Comparison of ENCODE assay signal across 13 cellular contexts in the genomic region with DNA sequence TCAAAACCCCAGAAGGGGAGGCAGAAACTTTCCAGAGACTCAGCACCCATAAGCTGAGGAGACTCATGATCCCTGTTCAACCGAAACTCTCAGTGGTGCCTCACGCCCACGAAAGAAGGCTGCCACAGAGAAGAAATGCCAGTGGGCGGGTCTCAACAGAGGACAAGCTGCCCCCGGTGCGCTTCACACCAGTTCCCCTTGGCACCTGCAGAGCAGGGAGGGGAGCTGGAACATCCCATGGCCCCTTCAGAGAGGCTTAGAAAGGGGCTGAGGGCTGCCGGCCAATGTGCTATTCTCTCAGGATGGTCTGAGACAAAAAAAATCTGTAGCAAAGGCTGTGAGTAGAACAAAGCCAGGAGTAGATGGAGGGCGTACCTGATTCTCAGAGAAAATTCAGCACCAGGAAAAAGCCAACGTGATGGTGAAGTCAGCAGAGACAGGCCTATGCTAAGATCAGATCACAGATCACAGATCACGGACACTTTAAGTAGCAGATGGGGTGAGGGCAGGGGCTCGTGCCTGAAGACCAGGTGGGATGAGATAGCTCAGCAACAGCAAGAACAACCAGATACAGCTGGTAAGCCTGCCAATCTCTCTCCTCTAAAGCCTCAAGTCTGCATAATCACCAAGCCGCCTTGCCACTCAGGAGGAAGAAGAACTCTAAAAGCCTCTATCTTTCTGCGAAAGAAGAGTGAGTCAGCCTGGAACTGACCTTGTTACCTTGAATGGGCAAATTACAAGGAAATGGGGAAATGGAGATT.
"Had no signal": no experiment of that assay in that cellular context is flagged by ENCODE, and none has a peak within 500 bp of the region (broad histone marks: within the 10 kb centered on the region; RNA-seq: fewer than 3 reads in every experiment).

No MANE protein-coding gene starts in this region.

- H3K36me3 Mint-ChIP-seq: activated CD4-positive, alpha-beta memory T cell treated with anti-CD3 and anti-CD28 coated beads for 36 hours; activated naive CD8-positive, alpha-beta T cell treated with anti-CD3 and anti-CD28 coated beads, Interleukin-2, amount 10 ng/mL, durations not matched to agents 7 days and 5 days; immature natural killer cell had no signal

- H3K27ac ChIP-seq: esophagus squamous epithelium, right lobe of liver, upper lobe of left lung had no signal

- H3K4me3 Mint-ChIP-seq: activated CD4-positive, alpha-beta memory T cell treated with anti-CD3 and anti-CD28 coated beads for 36 hours; activated naive CD8-positive, alpha-beta T cell treated with anti-CD3 and anti-CD28 coated beads, Interleukin-2, amount 10 ng/mL, durations not matched to agents 7 days and 5 days; immature natural killer cell; nephron; stimulated activated naive CD8-positive, alpha-beta T cell treated with anti-CD3 and anti-CD28 coated beads, Interleukin-15, amount 100 ng/mL, for 72 hours had no signal

- H3K27ac Mint-ChIP-seq: activated CD4-positive, alpha-beta memory T cell treated with anti-CD3 and anti-CD28 coated beads for 36 hours; activated naive CD8-positive, alpha-beta T cell treated with anti-CD3 and anti-CD28 coated beads, Interleukin-2, amount 10 ng/mL, durations not matched to agents 7 days and 5 days; immature natural killer cell; nephron; stimulated activated naive CD8-positive, alpha-beta T cell treated with anti-CD3 and anti-CD28 coated beads, Interleukin-15, amount 100 ng/mL, for 72 hours had no signal

- H3K4me1 ChIP-seq: esophagus squamous epithelium, right lobe of liver, upper lobe of left lung had no signal

- DNase-seq: activated CD4-positive, alpha-beta memory T cell treated with anti-CD3 and anti-CD28 coated beads for 36 hours; activated CD4-positive, alpha-beta T cell treated with anti-CD3 and anti-CD28 coated beads for 1 hour; activated CD8-positive, alpha-beta memory T cell treated with anti-CD3 and anti-CD28 coated beads, Interleukin-2, amount 50 U/mL, for 4 hours; activated naive CD8-positive, alpha-beta T cell treated with anti-CD3 and anti-CD28 coated beads, Interleukin-2, amount 10 ng/mL, durations not matched to agents 7 days and 5 days; cortex of kidney; effector CD4-positive, alpha-beta T cell; esophagus squamous epithelium; immature natural killer cell; right lobe of liver; stimulated activated naive CD8-positive, alpha-beta T cell treated with anti-CD3 and anti-CD28 coated beads, Interleukin-15, amount 100 ng/mL, for 72 hours; T-helper 9 cell had no signal

- H3K36me3 ChIP-seq: esophagus squamous epithelium, right lobe of liver, upper lobe of left lung had no signal

- ATAC-seq: stimulated activated naive CD8-positive, alpha-beta T cell treated with anti-CD3 and anti-CD28 coated beads, Interleukin-15, amount 100 ng/mL, for 72 hours had no signal

- H3K27me3 ChIP-seq: esophagus squamous epithelium, right lobe of liver, upper lobe of left lung had no signal

- H3K4me3 ChIP-seq: esophagus squamous epithelium, right lobe of liver, upper lobe of left lung had no signal

- H3K9me3 Mint-ChIP-seq: activated CD4-positive, alpha-beta memory T cell treated with anti-CD3 and anti-CD28 coated beads for 36 hours; activated naive CD8-positive, alpha-beta T cell treated with anti-CD3 and anti-CD28 coated beads, Interleukin-2, amount 10 ng/mL, durations not matched to agents 7 days and 5 days; nephron; stimulated activated naive CD8-positive, alpha-beta T cell treated with anti-CD3 and anti-CD28 coated beads, Interleukin-15, amount 100 ng/mL, for 72 hours had no signal

- H3K4me1 Mint-ChIP-seq: activated naive CD8-positive, alpha-beta T cell treated with anti-CD3 and anti-CD28 coated beads, Interleukin-2, amount 10 ng/mL, durations not matched to agents 7 days and 5 days; immature natural killer cell; nephron; stimulated activated naive CD8-positive, alpha-beta T cell treated with anti-CD3 and anti-CD28 coated beads, Interleukin-15, amount 100 ng/mL, for 72 hours had no signal

- H3K9me3 ChIP-seq: esophagus squamous epithelium, right lobe of liver, upper lobe of left lung had no signal
